ENCODE assay signal across 8 cellular contexts in the genomic region with DNA sequence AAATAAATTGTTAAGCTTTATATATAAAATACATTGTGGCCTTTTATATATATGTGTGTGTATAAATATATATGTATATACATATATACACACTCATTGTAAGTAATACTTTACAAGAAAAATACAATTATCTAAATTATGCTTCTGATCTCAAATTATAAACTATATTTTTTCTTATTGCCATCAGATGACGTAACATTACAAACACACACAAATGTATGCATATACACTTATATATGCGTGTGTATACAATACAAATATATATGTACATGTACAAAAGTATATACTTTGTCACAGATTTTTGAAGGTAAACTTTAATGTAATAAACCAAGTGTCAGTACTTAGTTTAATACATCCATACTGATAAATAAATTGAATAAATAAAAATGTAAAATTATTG.
"Had no signal": no experiment of that assay in that cellular context is flagged by ENCODE, and none has a peak within 500 bp of the region (broad histone marks: within the 10 kb centered on the region; RNA-seq: fewer than 3 reads in every experiment).

No MANE protein-coding gene starts in this region.

- H3K9ac ChIP-seq: GM23248, KMS-11 had no signal

- H3K27ac ChIP-seq: GM23248, KMS-11 had no signal

- H3K4me3 ChIP-seq: GM23248 had no signal

- H2AFZ ChIP-seq: GM23248 had no signal

- FAIRE-seq: H1, H54, HTR-8/SVneo had no signal

- DNase-seq: GM23248, H9, HCEC 1CT, KBM-7 had no signal

- H3K4me2 ChIP-seq: KMS-11 had no signal
